8 cellular contexts compared by ENCODE assay signal in the genomic region with DNA sequence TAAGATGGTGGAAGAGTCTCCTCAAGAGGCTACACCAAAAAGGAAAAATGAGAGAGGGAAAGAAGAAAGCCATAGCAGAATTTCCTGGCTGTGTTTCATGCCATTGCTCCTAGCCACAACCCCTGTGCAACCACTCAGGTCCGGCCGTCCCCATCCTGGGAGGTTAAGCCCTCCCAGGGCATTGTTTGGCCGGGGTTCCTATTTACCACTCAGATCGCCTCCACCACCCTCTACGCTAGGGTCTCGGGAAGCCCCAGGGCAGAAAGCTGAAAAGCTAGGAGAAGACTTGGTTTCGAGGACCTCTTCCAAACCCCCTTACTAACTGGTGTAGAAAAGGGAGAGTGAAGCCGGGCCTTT. TPM values are rescaled to one million over a fixed set of nuclear protein-coding genes. Genes with fewer than 3 reads are reported as not detected.
DNase-seq lines count a peak whose midpoint lies in the region; ATAC-seq and TF ChIP-seq lines count a peak whose summit lies in the region.

No MANE protein-coding gene starts in this region.

- H3K4me3 Mint-ChIP-seq in WTC11 = peak overlapping the region; percentile 85

- TF ChIP-seq CTCF in WTC11 (IDR thresholded peaks at IDR 0.05) = no peak
- no peak for TF ChIP-seq CTCF in upper lobe of left lung (IDR thresholded peaks at IDR 0.05)

- ATAC-seq in GM21786 (IDR thresholded peaks at IDR 0.05; ENCODE audit: unreplicated experiment) (peak; percentile 21), WTC11 (peak; percentile 52), upper lobe of left lung (ENCODE audit: low FRiP score in 2 of 2) (peak; percentile 63 to 69)

- no peaks in the 10 kb centered on the region for H3K9me3 ChIP-seq in upper lobe of left lung

- POLR2A ChIA-PET in WTC11 (lab: Charles Lee) = interaction anchor here (0.5 to 1.7 kb wide), 6 partner anchors 9 to 36 kb away, joined by 3 to 14 read pairs (median 6); partner anchors contain the start of genes RABGAP1, ZBTB26 and ZBTB6

- H3K27me3 ChIP-seq in upper lobe of left lung = no peaks in the 10 kb centered on the region

- H3K4me3 ChIP-seq in upper lobe of left lung = peak overlapping the region; percentile 77 to 88 (median 86)

- WGBS in upper lobe of left lung, 2 donors = 0 to 2% methylated on average over 7 to 8 of the region's 8 CpGs

- TF ChIP-seq POLR2A in erythroblast (IDR thresholded peaks at IDR 0.05; ENCODE audit: low read length) (no peak), upper lobe of left lung (IDR thresholded peaks at IDR 0.05) (no peak)

- TF ChIP-seq EP300 in upper lobe of left lung (IDR thresholded peaks at IDR 0.05) = no peak

- no peaks in the 10 kb centered on the region for H3K27me3 Mint-ChIP-seq in WTC11 (ENCODE audit: low read depth)

- DNase-seq in NCI-H1417 (lab: John Stamatoyannopoulos, UW) (peak; percentile 1 to 86 (median 82)), NCI-H1417 treated with DMSO at 0.1 percent for 48 hours (lab: John Stamatoyannopoulos, UW) (no peak), HuH-7.5 (ENCODE audit: low spot score) (peak; percentile 41), WTC11 (ENCODE audit: low spot score) (peak; percentile 54), erythroblast (lab: John Stamatoyannopoulos, UW) (peak; percentile 62 to 73), myocyte (ENCODE audit: low read depth) (peak; percentile 53), upper lobe of left lung (peak in 1 of 2 donors; percentile 60)

- H3K4me1 Mint-ChIP-seq in WTC11 = peaks cover 14% of the 10 kb centered on the region

- H3K36me3 Mint-ChIP-seq in WTC11 = no peaks in the 10 kb centered on the region; the same call in none of the 2 replicates

- peak overlapping the region; percentile 57 for H3K27ac Mint-ChIP-seq in WTC11

- peaks cover 0 to 9% (median under 1%) of the 10 kb centered on the region in 4 donors for H3K36me3 ChIP-seq in upper lobe of left lung

- H3K27ac ChIP-seq in upper lobe of left lung = peak overlapping the region; percentile 87 to 98 (median 96)

- CTCF ChIA-PET in WTC11 (lab: Charles Lee) = no interaction called here

- peaks cover 28 to 46% (median 34%) of the 10 kb centered on the region in 4 donors for H3K4me1 ChIP-seq in upper lobe of left lung

- H3K9me3 Mint-ChIP-seq in WTC11 = no peaks in the 10 kb centered on the region

TF ChIP-seq in WTC11, 78 proteins besides CTCF, POLR2A, EP300 and RAD21:
- TF ChIP-seq HMGA2 (CRISPR knock-in tag; IDR thresholded peaks at IDR 0.05) = 0 out of 2 replicates have a peak, but pooled peaks have one; percentile 10
- TF ChIP-seq CBFB (CRISPR knock-in tag; IDR thresholded peaks at IDR 0.05; ENCODE audit: low read depth) = no peak
- no peak for TF ChIP-seq ZNF138 (CRISPR knock-in tag; conservative IDR thresholded peaks at IDR 0.05)
- no peak for TF ChIP-seq NFYB (CRISPR knock-in tag; conservative IDR thresholded peaks at IDR 0.05; ENCODE audit: low read depth)
- TF ChIP-seq FOXK1 (CRISPR knock-in tag; IDR thresholded peaks at IDR 0.05) = no peak
- TF ChIP-seq GABPB1 (CRISPR knock-in tag; IDR thresholded peaks at IDR 0.05) = no peak
- no peak for TF ChIP-seq PRDM15 (CRISPR knock-in tag; IDR thresholded peaks at IDR 0.05)
- TF ChIP-seq ATF2 (CRISPR knock-in tag; IDR thresholded peaks at IDR 0.05; ENCODE audit: borderline replicate concordance, low read depth) = no peak
- TF ChIP-seq NFE2L1 (CRISPR knock-in tag; IDR thresholded peaks at IDR 0.05) = no peak

RNA-seq across cellular contexts. Expression of gene RC3H2, which starts 0.7 kb away (rescaled TPM):
- total RNA-seq in WTC11 (2021) = 36.0 to 38.3 TPM (median 37.5 TPM) in 3 replicates
- total RNA-seq in myocyte = 89.2 and 130 TPM in 2 replicates
- 25.4 TPM for polyA plus RNA-seq in myocyte (2012)
- total RNA-seq in upper lobe of left lung = 10 to 100 TPM; 23.9 to 65.0 (median 40.2) TPM

RNA-seq across cellular contexts. Expression of gene ZBTB6, which starts 8.7 kb away (rescaled TPM):
- total RNA-seq in WTC11 (2021) (8.2 to 9.6 TPM (median 9.0 TPM) in 3 replicates), myocyte (14.4 and 17.1 TPM in 2 replicates), upper lobe of left lung (10 to 100 TPM in 1 of 6 donors, 1 to 10 TPM in 5; 2.7 to 10.9 (median 7.1) TPM)
- 4.1 TPM for polyA plus RNA-seq in myocyte (2012)

RNA-seq across cellular contexts. Expression of gene ZBTB26, which starts 26.9 kb away (rescaled TPM):
- total RNA-seq in WTC11 (2021) = 6.3 to 7.8 TPM (median 7.3 TPM) in 3 replicates
- 3.8 and 7.0 TPM in 2 replicates for total RNA-seq in myocyte
- polyA plus RNA-seq in myocyte (2012) = 2.6 TPM
- 1 to 10 TPM; 2.9 to 8.0 (median 5.2) TPM for total RNA-seq in upper lobe of left lung

RNA-seq across cellular contexts. Expression of gene RABGAP1, which starts 36.4 kb away (rescaled TPM):
- total RNA-seq in WTC11 (2021) (38.1 to 42.9 TPM (median 41.1 TPM) in 3 replicates), myocyte (32.5 and 36.0 TPM in 2 replicates), upper lobe of left lung (100 to 1,000 TPM in 2 of 6 donors, 10 to 100 TPM in 4; 41.7 to 147 (median 62.6) TPM)
- polyA plus RNA-seq in myocyte (2012) = 24.7 TPM
